ENCODE assay signal across 19 cellular contexts in the genomic region with DNA sequence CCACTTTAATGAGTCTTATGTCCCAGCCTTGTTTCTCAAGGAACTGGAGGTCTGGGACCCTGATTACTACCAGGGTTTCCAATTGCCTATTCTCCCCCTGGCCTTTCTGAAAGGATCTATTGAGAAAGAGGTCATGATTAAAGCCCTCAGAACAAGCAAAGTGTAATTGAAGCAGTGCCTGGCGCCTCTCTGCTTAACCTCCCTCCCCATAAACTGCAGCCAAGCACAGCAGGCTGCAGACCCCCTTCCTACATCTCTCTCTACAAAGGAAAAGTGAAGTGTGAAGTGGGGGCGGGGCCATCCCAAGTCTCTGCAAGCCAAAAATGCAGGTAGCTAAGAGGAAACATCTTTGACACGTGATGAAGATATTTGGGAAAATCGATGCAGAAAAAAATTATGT.
DNase-seq lines count a peak whose midpoint lies in the region; TF ChIP-seq lines count a peak whose summit lies in the region.
"Had no signal": no experiment of that assay in that cellular context is flagged by ENCODE, and none has a peak within 500 bp of the region (broad histone marks: within the 10 kb centered on the region; RNA-seq: fewer than 3 reads in every experiment).

No MANE protein-coding gene starts in this region.

- peaks cover 70% of the 10 kb centered on the region for H3K4me1 Mint-ChIP-seq in endodermal cell
- H3K4me1 Mint-ChIP-seq: IgD-negative memory B cell had no signal

- H3K9ac ChIP-seq in HUES48 (ENCODE audit: low read depth, low read length) (no peak overlapping the region), endodermal cell (ENCODE audit: extremely low read depth, low read length, poor library complexity, severe bottlenecking) (no peak overlapping the region), smooth muscle cell (ENCODE audit: low read depth) (no peak overlapping the region), Karpas-422 (ENCODE audit: low read length) (no peak overlapping the region)
- H3K9ac ChIP-seq: BLaER1 treated with 17β-estradiol and CSF1 and Interleukin-3, amounts not matched to agents 10 nM and 100 nM had no signal

- H3K79me2 ChIP-seq in smooth muscle cell (ENCODE audit: low read depth), result peaks cover 52% of the 10 kb centered on the region
- no peaks in the 10 kb centered on the region for H3K79me2 ChIP-seq in Karpas-422 (ENCODE audit: low read length)

- WGBS in endodermal cell (ENCODE audit: insufficient coverage in 1 of 2, insufficient read length in 1 of 2), 2 experiments, result 16 to 20% methylated on average over 3 to 4 of the region's 4 CpGs
- WGBS in mesodermal cell (ENCODE audit: insufficient coverage in 2 of 2), 2 experiments, result 0 to 40% methylated on average over 1 to 2 of the region's 4 CpGs
- 40% methylated on average over 4 of the region's 4 CpGs for WGBS in smooth muscle cell (ENCODE audit: low lambda C conversion rate)

- peak overlapping the region; percentile 54 for H3K27ac Mint-ChIP-seq in endodermal cell
- H3K27ac Mint-ChIP-seq: CD8-positive, alpha-beta T cell had no signal

- H3K4me2 ChIP-seq in smooth muscle cell (no peak overlapping the region), Karpas-422 (ENCODE audit: low read depth, low read length, poor library complexity, severe bottlenecking) (no peak overlapping the region)
- H3K4me2 ChIP-seq: BLaER1 treated with 17β-estradiol and CSF1 and Interleukin-3, amounts not matched to agents 10 nM and 100 nM had no signal

- DNase-seq in endodermal cell (peak; percentile 85), smooth muscle cell (lab: John Stamatoyannopoulos, UW; ENCODE audit: unreplicated experiment) (no peak), WERI-Rb-1 (no peak), Karpas-422 (no peak), head of caudate nucleus (no peak)
- DNase-seq: Calu3; CD8-positive, alpha-beta T cell; Kasumi-1; MM.1S; NCI-H1092 treated with DMSO at 0.1 percent for 48 hours; NCI-H146; NCI-H2081; Peyer's patch had no signal

- TF ChIP-seq CTCF in endodermal cell (conservative IDR thresholded peaks at IDR 0.05) (no peak), smooth muscle cell (IDR thresholded peaks at IDR 0.05; ENCODE audit: borderline replicate concordance, insufficient read depth, poor library complexity, severe bottlenecking) (no peak), WERI-Rb-1 (IDR thresholded peaks at IDR 0.05; ENCODE audit: low read depth, low read length) (no peak)

- peaks cover 22% of the 10 kb centered on the region for H3F3A ChIP-seq in smooth muscle cell (ENCODE audit: low read depth)

- H3K4me1 ChIP-seq in HUES48 (ENCODE audit: control insufficient read depth, insufficient read depth, low read length) (peaks cover 57% of the 10 kb centered on the region), endodermal cell (ENCODE audit: control insufficient read depth, insufficient read depth, low read length) (peaks cover 15% of the 10 kb centered on the region), mesodermal cell (ENCODE audit: control insufficient read depth, insufficient read depth, low read length, poor library complexity, severe bottlenecking) (peaks cover 52% of the 10 kb centered on the region), smooth muscle cell (ENCODE audit: low read depth) (peaks cover 52% of the 10 kb centered on the region), Karpas-422 (ENCODE audit: low read length) (no peaks in the 10 kb centered on the region)
- H3K4me1 ChIP-seq: HAP-1, Peyer's patch had no signal

- no peaks in the 10 kb centered on the region for H3K9me2 ChIP-seq in Karpas-422 (replicated peaks; ENCODE audit: insufficient read depth, low read length)

- H3K4me3 ChIP-seq in HUES48 (ENCODE audit: low read depth, low read length), result no peak overlapping the region
- no peak overlapping the region for H3K4me3 ChIP-seq in endodermal cell (ENCODE audit: low read length)
- no peak overlapping the region for H3K4me3 ChIP-seq in mesodermal cell (ENCODE audit: extremely low read depth, insufficient read depth, low read length, poor library complexity, severe bottlenecking)
- no peak overlapping the region for H3K4me3 ChIP-seq in smooth muscle cell
- H3K4me3 ChIP-seq in WERI-Rb-1 (ENCODE audit: low read depth, low read length), result no peak overlapping the region
- H3K4me3 ChIP-seq in Karpas-422 (ENCODE audit: low read length), result no peak overlapping the region
- H3K4me3 ChIP-seq: BLaER1 treated with 17β-estradiol and CSF1 and Interleukin-3, amounts not matched to agents 10 nM and 100 nM; HAP-1; Peyer's patch; SJSA1 had no signal

- H3K36me3 ChIP-seq in HUES48 (ENCODE audit: control insufficient read depth, insufficient read depth, low read length) (no peaks in the 10 kb centered on the region), endodermal cell (ENCODE audit: control insufficient read depth, insufficient read depth, low read length) (no peaks in the 10 kb centered on the region), mesodermal cell (ENCODE audit: control insufficient read depth, insufficient read depth, low read length) (no peaks in the 10 kb centered on the region), smooth muscle cell (ENCODE audit: low read depth) (no peaks in the 10 kb centered on the region), WERI-Rb-1 (no peaks in the 10 kb centered on the region), Karpas-422 (ENCODE audit: insufficient read depth, low read length) (no peaks in the 10 kb centered on the region)
- H3K36me3 ChIP-seq: BLaER1 treated with 17β-estradiol and CSF1 and Interleukin-3, amounts not matched to agents 10 nM and 100 nM; HAP-1; Peyer's patch; SJSA1 had no signal

- H3K27me3 ChIP-seq in HUES48 (ENCODE audit: control insufficient read depth, insufficient read depth, low read length) (no peaks in the 10 kb centered on the region), endodermal cell (ENCODE audit: control insufficient read depth, insufficient read depth, low read length, poor library complexity, severe bottlenecking) (no peaks in the 10 kb centered on the region), smooth muscle cell (ENCODE audit: low read depth) (no peaks in the 10 kb centered on the region), WERI-Rb-1 (ENCODE audit: insufficient read depth, low read depth, severe bottlenecking) (no peaks in the 10 kb centered on the region), Karpas-422 (ENCODE audit: low read length) (no peaks in the 10 kb centered on the region)
- H3K27me3 ChIP-seq: BLaER1 treated with 17β-estradiol and CSF1 and Interleukin-3, amounts not matched to agents 10 nM and 100 nM; Peyer's patch; SJSA1 had no signal

- no peaks in the 10 kb centered on the region for H3K36me3 Mint-ChIP-seq in endodermal cell (ENCODE audit: low read depth)
- H3K36me3 Mint-ChIP-seq: CD8-positive, alpha-beta T cell; IgD-negative memory B cell had no signal

- H2AFZ ChIP-seq in smooth muscle cell (ENCODE audit: low read depth), result no peak overlapping the region
- no peak overlapping the region for H2AFZ ChIP-seq in Karpas-422 (ENCODE audit: low read length)

- no peaks in the 10 kb centered on the region for H3K9me3 Mint-ChIP-seq in endodermal cell
- H3K9me3 Mint-ChIP-seq: CD8-positive, alpha-beta T cell had no signal

- H3K9me3 ChIP-seq in HUES48 (ENCODE audit: control insufficient read depth, insufficient read depth, low read length) (no peaks in the 10 kb centered on the region), endodermal cell (ENCODE audit: control insufficient read depth, low read length) (no peaks in the 10 kb centered on the region), mesodermal cell (ENCODE audit: control insufficient read depth, low read length) (no peaks in the 10 kb centered on the region), smooth muscle cell (replicated peaks; ENCODE audit: low read depth) (no peaks in the 10 kb centered on the region), WERI-Rb-1 (ENCODE audit: severe bottlenecking) (no peaks in the 10 kb centered on the region), Karpas-422 (ENCODE audit: low read length) (no peaks in the 10 kb centered on the region)
- H3K9me3 ChIP-seq: BLaER1 treated with 17β-estradiol and CSF1 and Interleukin-3, amounts not matched to agents 10 nM and 100 nM; HAP-1; Peyer's patch; SJSA1 had no signal

- peak overlapping the region; percentile 16 for H3K4me3 Mint-ChIP-seq in endodermal cell
- H3K4me3 Mint-ChIP-seq: CD8-positive, alpha-beta T cell; IgD-negative memory B cell had no signal

- H3K27ac ChIP-seq in HUES48 (ENCODE audit: low read depth, low read length), result peak overlapping the region; percentile 34
- H3K27ac ChIP-seq in endodermal cell (ENCODE audit: low read depth, low read length), result no peak overlapping the region
- peak overlapping the region; percentile 69 for H3K27ac ChIP-seq in mesodermal cell (ENCODE audit: low read depth, low read length, severe bottlenecking)
- H3K27ac ChIP-seq in smooth muscle cell (ENCODE audit: low read depth), result peak overlapping the region; percentile 47
- no peak overlapping the region for H3K27ac ChIP-seq in WERI-Rb-1
- H3K27ac ChIP-seq in Karpas-422 (ENCODE audit: low read length), result no peak overlapping the region
- H3K27ac ChIP-seq: BLaER1 treated with 17β-estradiol and CSF1 and Interleukin-3, amounts not matched to agents 10 nM and 100 nM; Peyer's patch; SJSA1 had no signal

- peaks cover 77% of the 10 kb centered on the region for H4K20me1 ChIP-seq in smooth muscle cell (ENCODE audit: low read depth)
- no peaks in the 10 kb centered on the region for H4K20me1 ChIP-seq in Karpas-422 (ENCODE audit: insufficient read depth, low read depth, low read length)
- H4K20me1 ChIP-seq: BLaER1 treated with 17β-estradiol and CSF1 and Interleukin-3, amounts not matched to agents 10 nM and 100 nM had no signal

- intact Hi-C loops in head of caudate nucleus (cut with DNase I), result no loop called here

- H3K27me3 Mint-ChIP-seq in endodermal cell (ENCODE audit: insufficient read depth), result peaks cover 1% of the 10 kb centered on the region
- H3K27me3 Mint-ChIP-seq: IgD-negative memory B cell had no signal

Comparison
In these comparisons a context has a peak if more than half of its experiments do, and no peak if none do; other contexts are left out.
1. H3K27ac ChIP-seq: peak in HUES48 (single experiment), mesodermal cell (single experiment) and smooth muscle cell (single experiment); none in endodermal cell (single experiment), WERI-Rb-1 (single experiment) and Karpas-422 (single experiment).